In genomic region chr15:73333001-73333400, GRCh38 we compare ENCODE assay signal across 2 cellular contexts.
TF ChIP-seq lines count a peak whose summit lies in the region.

No MANE protein-coding gene starts in this region.

TF ChIP-seq in HepG2, 621 proteins besides CTCF, POLR2A, EP300 and RAD21:
- TF ChIP-seq SOX6 (IDR thresholded peaks at IDR 0.05) (no peak), SOX6 (CRISPR knock-in tag; IDR thresholded peaks at IDR 0.05) (no peak), GTF3A (CRISPR knock-in tag; conservative IDR thresholded peaks at IDR 0.05) (no peak), ZBTB1 (CRISPR knock-in tag; IDR thresholded peaks at IDR 0.05; ENCODE audit: borderline replicate concordance) (no peak), NCOA1 (CRISPR knock-in tag; IDR thresholded peaks at IDR 0.05) (no peak), ZNF546 (CRISPR knock-in tag; conservative IDR thresholded peaks at IDR 0.05) (no peak), ZNF333 (CRISPR knock-in tag; IDR thresholded peaks at IDR 0.05; ENCODE audit: borderline replicate concordance) (no peak), SKI (IDR thresholded peaks at IDR 0.05; ENCODE audit: partially characterized antibody) (no peak), ZZZ3 (CRISPR knock-in tag; IDR thresholded peaks at IDR 0.05; ENCODE audit: borderline replicate concordance) (no peak), FLYWCH1 (CRISPR knock-in tag; IDR thresholded peaks at IDR 0.05) (no peak), ZNF557 (CRISPR knock-in tag; IDR thresholded peaks at IDR 0.05) (no peak), IRF9 (CRISPR knock-in tag; IDR thresholded peaks at IDR 0.05; ENCODE audit: borderline replicate concordance) (no peak), ZBTB4 (CRISPR knock-in tag; IDR thresholded peaks at IDR 0.05; ENCODE audit: borderline replicate concordance) (no peak)
- TF ChIP-seq, protein P1, sequence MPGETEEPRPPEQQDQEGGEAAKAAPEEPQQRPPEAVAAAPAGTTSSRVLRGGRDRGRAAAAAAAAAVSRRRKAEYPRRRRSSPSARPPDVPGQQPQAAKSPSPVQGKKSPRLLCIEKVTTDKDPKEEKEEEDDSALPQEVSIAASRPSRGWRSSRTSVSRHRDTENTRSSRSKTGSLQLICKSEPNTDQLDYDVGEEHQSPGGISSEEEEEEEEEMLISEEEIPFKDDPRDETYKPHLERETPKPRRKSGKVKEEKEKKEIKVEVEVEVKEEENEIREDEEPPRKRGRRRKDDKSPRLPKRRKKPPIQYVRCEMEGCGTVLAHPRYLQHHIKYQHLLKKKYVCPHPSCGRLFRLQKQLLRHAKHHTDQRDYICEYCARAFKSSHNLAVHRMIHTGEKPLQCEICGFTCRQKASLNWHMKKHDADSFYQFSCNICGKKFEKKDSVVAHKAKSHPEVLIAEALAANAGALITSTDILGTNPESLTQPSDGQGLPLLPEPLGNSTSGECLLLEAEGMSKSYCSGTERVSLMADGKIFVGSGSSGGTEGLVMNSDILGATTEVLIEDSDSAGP (CRISPR knock-in tag; IDR thresholded peaks at IDR 0.05; ENCODE audit: borderline replicate concordance), result no peak
- TF ChIP-seq, protein P2, sequence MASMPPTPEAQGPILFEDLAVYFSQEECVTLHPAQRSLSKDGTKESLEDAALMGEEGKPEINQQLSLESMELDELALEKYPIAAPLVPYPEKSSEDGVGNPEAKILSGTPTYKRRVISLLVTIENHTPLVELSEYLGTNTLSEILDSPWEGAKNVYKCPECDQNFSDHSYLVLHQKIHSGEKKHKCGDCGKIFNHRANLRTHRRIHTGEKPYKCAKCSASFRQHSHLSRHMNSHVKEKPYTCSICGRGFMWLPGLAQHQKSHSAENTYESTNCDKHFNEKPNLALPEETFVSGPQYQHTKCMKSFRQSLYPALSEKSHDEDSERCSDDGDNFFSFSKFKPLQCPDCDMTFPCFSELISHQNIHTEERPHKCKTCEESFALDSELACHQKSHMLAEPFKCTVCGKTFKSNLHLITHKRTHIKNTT (CRISPR knock-in tag; IDR thresholded peaks at IDR 0.05), result no peak
- TF ChIP-seq, protein P3, sequence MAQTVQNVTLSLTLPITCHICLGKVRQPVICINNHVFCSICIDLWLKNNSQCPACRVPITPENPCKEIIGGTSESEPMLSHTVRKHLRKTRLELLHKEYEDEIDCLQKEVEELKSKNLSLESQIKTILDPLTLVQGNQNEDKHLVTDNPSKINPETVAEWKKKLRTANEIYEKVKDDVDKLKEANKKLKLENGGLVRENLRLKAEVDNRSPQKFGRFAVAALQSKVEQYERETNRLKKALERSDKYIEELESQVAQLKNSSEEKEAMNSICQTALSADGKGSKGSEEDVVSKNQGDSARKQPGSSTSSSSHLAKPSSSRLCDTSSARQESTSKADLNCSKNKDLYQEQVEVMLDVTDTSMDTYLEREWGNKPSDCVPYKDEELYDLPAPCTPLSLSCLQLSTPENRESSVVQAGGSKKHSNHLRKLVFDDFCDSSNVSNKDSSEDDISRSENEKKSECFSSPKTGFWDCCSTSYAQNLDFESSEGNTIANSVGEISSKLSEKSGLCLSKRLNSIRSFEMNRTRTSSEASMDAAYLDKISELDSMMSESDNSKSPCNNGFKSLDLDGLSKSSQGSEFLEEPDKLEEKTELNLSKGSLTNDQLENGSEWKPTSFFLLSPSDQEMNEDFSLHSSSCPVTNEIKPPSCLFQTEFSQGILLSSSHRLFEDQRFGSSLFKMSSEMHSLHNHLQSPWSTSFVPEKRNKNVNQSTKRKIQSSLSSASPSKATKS (CRISPR knock-in tag; IDR thresholded peaks at IDR 0.05), result no peak

TF ChIP-seq in K562, 482 proteins besides CTCF, POLR2A, EP300 and RAD21:
- TF ChIP-seq ZNF780A (CRISPR knock-in tag; IDR thresholded peaks at IDR 0.05) (no peak), MNT (conservative IDR thresholded peaks at IDR 0.05) (no peak), AFF4 (CRISPR knock-in tag; IDR thresholded peaks at IDR 0.05) (no peak), DACH1 (IDR thresholded peaks at IDR 0.05; ENCODE audit: partially characterized antibody) (peak; percentile 52), WHSC1 (IDR thresholded peaks at IDR 0.05; ENCODE audit: low read length) (no peak), POLR2AphosphoS5 (IDR thresholded peaks at IDR 0.05; ENCODE audit: control insufficient read depth, insufficient read depth, low read depth, low read length) (no peak), BRF1 (IDR thresholded peaks at IDR 0.05; ENCODE audit: borderline replicate concordance, extremely low read depth, insufficient read length) (no peak), KLF16 (IDR thresholded peaks at IDR 0.05) (no peak)
- TF ChIP-seq, protein P4, sequence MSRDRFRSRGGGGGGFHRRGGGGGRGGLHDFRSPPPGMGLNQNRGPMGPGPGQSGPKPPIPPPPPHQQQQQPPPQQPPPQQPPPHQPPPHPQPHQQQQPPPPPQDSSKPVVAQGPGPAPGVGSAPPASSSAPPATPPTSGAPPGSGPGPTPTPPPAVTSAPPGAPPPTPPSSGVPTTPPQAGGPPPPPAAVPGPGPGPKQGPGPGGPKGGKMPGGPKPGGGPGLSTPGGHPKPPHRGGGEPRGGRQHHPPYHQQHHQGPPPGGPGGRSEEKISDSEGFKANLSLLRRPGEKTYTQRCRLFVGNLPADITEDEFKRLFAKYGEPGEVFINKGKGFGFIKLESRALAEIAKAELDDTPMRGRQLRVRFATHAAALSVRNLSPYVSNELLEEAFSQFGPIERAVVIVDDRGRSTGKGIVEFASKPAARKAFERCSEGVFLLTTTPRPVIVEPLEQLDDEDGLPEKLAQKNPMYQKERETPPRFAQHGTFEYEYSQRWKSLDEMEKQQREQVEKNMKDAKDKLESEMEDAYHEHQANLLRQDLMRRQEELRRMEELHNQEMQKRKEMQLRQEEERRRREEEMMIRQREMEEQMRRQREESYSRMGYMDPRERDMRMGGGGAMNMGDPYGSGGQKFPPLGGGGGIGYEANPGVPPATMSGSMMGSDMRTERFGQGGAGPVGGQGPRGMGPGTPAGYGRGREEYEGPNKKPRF (IDR thresholded peaks at IDR 0.05; ENCODE audit: low read depth, low read length), result no peak
